Comparison of ENCODE assay signal across 2 cellular contexts in genomic region chr21:35025206-35026152, GRCh38.
TF ChIP-seq lines count a peak whose summit lies in the region.

No MANE protein-coding gene starts in this region.

TF ChIP-seq in IMR-90, 13 proteins besides CTCF, POLR2A, EP300 and RAD21 (continued from another document):
- no peak for TF ChIP-seq MAZ (IDR thresholded peaks at IDR 0.05; ENCODE audit: borderline replicate concordance, low read depth, low read length)
- no peak for TF ChIP-seq USF2 (IDR thresholded peaks at IDR 0.05; ENCODE audit: low read depth, low read length)
- TF ChIP-seq RFX5 (IDR thresholded peaks at IDR 0.05; ENCODE audit: low read depth, low read length): no peak
- no peak for TF ChIP-seq MAFK (IDR thresholded peaks at IDR 0.05; ENCODE audit: low read depth, low read length)
- no peak for TF ChIP-seq CHD1 (IDR thresholded peaks at IDR 0.05; ENCODE audit: low read depth, low read length)
- no peak for TF ChIP-seq BHLHE40 (IDR thresholded peaks at IDR 0.05; ENCODE audit: low read depth, low read length)
- TF ChIP-seq ELK1 (IDR thresholded peaks at IDR 0.05; ENCODE audit: borderline replicate concordance, low read depth, low read length): no peak
TF ChIP-seq in IMR-90: peak in this region for 0.

TF ChIP-seq in WTC11, 78 proteins besides CTCF, POLR2A, EP300 and RAD21:
- TF ChIP-seq ARID4B (CRISPR knock-in tag; IDR thresholded peaks at IDR 0.05; ENCODE audit: borderline replicate concordance) (no peak), JAZF1 (CRISPR knock-in tag; IDR thresholded peaks at IDR 0.05) (no peak)
